22 cellular contexts compared by ENCODE assay signal in genomic region chr15:42845581-42845980, GRCh38.
DNase-seq lines count a peak whose midpoint lies in the region; ATAC-seq, FAIRE-seq and TF ChIP-seq lines count a peak whose summit lies in the region.
"Had no signal": no experiment of that assay in that cellular context is flagged by ENCODE, and none has a peak within 500 bp of the region (broad histone marks: within the 10 kb centered on the region; RNA-seq: fewer than 3 reads in every experiment).

No MANE protein-coding gene starts in this region.

- no peaks in the 10 kb centered on the region for H3F3A ChIP-seq in MM.1S (ENCODE audit: insufficient read depth, low read length)

- H3K79me2 ChIP-seq in MM.1S (ENCODE audit: low read length), result no peaks in the 10 kb centered on the region

- WGBS in A549 (ENCODE audit: missing lambda C conversion rate), result 82% methylated on average over 3 of the region's 5 CpGs

- ATAC-seq in A549, result peak; percentile 76 to 80; a peak in 5 of 6 replicates
- ATAC-seq in RWPE2 (ENCODE audit: low read depth), result peak; percentile 100
- ATAC-seq: CD8-positive, alpha-beta T cell had no signal

- TF ChIP-seq CTCF in A549 (IDR thresholded peaks at IDR 0.05) (no peak), RWPE2 (IDR thresholded peaks at IDR 0.05; ENCODE audit: poor library complexity, severe bottlenecking) (no peak), foreskin fibroblast (IDR thresholded peaks at IDR 0.05; ENCODE audit: low read depth, low read length) (no peak), MM.1S (IDR thresholded peaks at IDR 0.05; ENCODE audit: low read length) (no peak), tibial artery (IDR thresholded peaks at IDR 0.05) (no peak), GM10248 (IDR thresholded peaks at IDR 0.05; ENCODE audit: control extremely low read depth, extremely low read depth, low read depth, missing control alignments) (no peak)

- H4K20me1 ChIP-seq in MM.1S (ENCODE audit: insufficient read depth, low read length), result no peaks in the 10 kb centered on the region
- H4K20me1 ChIP-seq: BLaER1 had no signal

- H3K36me3 ChIP-seq in RWPE2 (ENCODE audit: low read depth) (peaks cover 10% of the 10 kb centered on the region), MM.1S (replicated peaks; ENCODE audit: insufficient read depth, low read length) (no peaks in the 10 kb centered on the region), tibial artery (peaks cover 14 to 20% (median 14%) of the 10 kb centered on the region in 3 donors)

- peaks cover 5% of the 10 kb centered on the region; the same call in 2 of the 3 replicates for H3K4me1 ChIP-seq in A549
- H3K4me1 ChIP-seq in RWPE2 (ENCODE audit: insufficient read depth, poor library complexity, severe bottlenecking), result peaks cover 24% of the 10 kb centered on the region
- H3K4me1 ChIP-seq in MM.1S (ENCODE audit: low read length), result no peaks in the 10 kb centered on the region
- no peaks in the 10 kb centered on the region for H3K4me1 ChIP-seq in tibial artery
- H3K4me1 ChIP-seq: BLaER1 had no signal

- no peaks in the 10 kb centered on the region for H3K9me2 ChIP-seq in MM.1S (replicated peaks; ENCODE audit: insufficient read depth, low read length)

- H3K9ac ChIP-seq in MM.1S (ENCODE audit: low read length), result no peak overlapping the region
- H3K9ac ChIP-seq: BLaER1 had no signal

- peak in 1 of 2 experiments; percentile 41 for DNase-seq in A549 (ENCODE audit: low read depth in 1 of 2, low spot score in 1 of 2)
- no peak for DNase-seq in H54 (ENCODE audit: insufficient read length, low spot score)
- no peak for DNase-seq in RWPE2 (ENCODE audit: low spot score)
- peak; percentile 31 to 52 for DNase-seq in foreskin fibroblast
- DNase-seq in urothelium cell line (ENCODE audit: low spot score), result no peak
- DNase-seq in MM.1S, result no peak
- no peak for DNase-seq in tibial artery
- DNase-seq in GM10248 (ENCODE audit: extremely low spot score), result no peak
- DNase-seq: CD8-positive, alpha-beta T cell; DMS79 treated with DMSO at 0.1 percent for 48 hours; GF-D8; H7; KBM-7; NCI-H1048; NCI-H1436 treated with DMSO at 0.1 percent for 48 hours; NCI-H2029 treated with DMSO at 0.1 percent for 48 hours; NCI-H510A; NCI-H774; Right ventricle myocardium superior had no signal

- TF ChIP-seq RAD21 in A549 (conservative IDR thresholded peaks at IDR 0.05 in 1 of 2, IDR thresholded peaks at IDR 0.05 in 1 of 2), result no peak

- H2AFZ ChIP-seq in MM.1S (ENCODE audit: low read length), result no peak overlapping the region
- H2AFZ ChIP-seq: PC-9 had no signal

- CTCF ChIA-PET in A549 (lab: Yijun Ruan, JAX), result interaction anchor here (0.9 kb wide), 1 partner anchor 23 kb away, joined by 4 read pairs; no protein-coding TSS in a partner anchor
- CTCF ChIA-PET in GM10248 (lab: Yijun Ruan, JAX), result no interaction called here

- H3K27ac ChIP-seq in A549 (no peak overlapping the region), RWPE2 (ENCODE audit: poor library complexity, severe bottlenecking) (peak overlapping the region; percentile 57), MM.1S (ENCODE audit: low read length) (no peak overlapping the region), tibial artery (no peak overlapping the region)
- H3K27ac ChIP-seq: BLaER1, PC-9 had no signal

- intact Hi-C loops in tibial artery (cut with DNase I; ENCODE audit: low total_unique reads), result no loop called here

- POLR2A ChIA-PET in A549 (lab: Yijun Ruan, JAX), result no interaction called here
- POLR2A ChIA-PET in GM10248 (lab: Yijun Ruan, JAX), result no interaction called here

- no peak for TF ChIP-seq POLR2A in A549 (IDR thresholded peaks at IDR 0.05; ENCODE audit: low read length)
- no peak for TF ChIP-seq POLR2A in H54 (IDR thresholded peaks at IDR 0.05; ENCODE audit: low read depth, low read length)

- H3K4me2 ChIP-seq in A549 (no peak overlapping the region), MM.1S (ENCODE audit: low read depth, low read length) (no peak overlapping the region)
- H3K4me2 ChIP-seq: BLaER1, PC-9 had no signal

- H3K4me3 ChIP-seq in A549 (no peak overlapping the region), RWPE2 (ENCODE audit: severe bottlenecking) (no peak overlapping the region), foreskin fibroblast (ENCODE audit: low read depth in 1 of 2, low read length in 2 of 2) (no peak overlapping the region), MM.1S (ENCODE audit: low read length) (no peak overlapping the region), tibial artery (no peak overlapping the region)
- H3K4me3 ChIP-seq: BLaER1, PC-9 had no signal

- H3K9me3 ChIP-seq in A549 (peaks cover 6% of the 10 kb centered on the region; the same call in 1 of the 3 replicates), RWPE2 (ENCODE audit: severe bottlenecking) (no peaks in the 10 kb centered on the region), MM.1S (replicated peaks; ENCODE audit: insufficient read depth, low read length) (no peaks in the 10 kb centered on the region), tibial artery (no peaks in the 10 kb centered on the region)

- TF ChIP-seq EP300 in A549 (IDR thresholded peaks at IDR 0.05), result no peak

- H3K27me3 ChIP-seq in RWPE2 (ENCODE audit: insufficient read depth, poor library complexity, severe bottlenecking) (no peaks in the 10 kb centered on the region), MM.1S (replicated peaks; ENCODE audit: insufficient read depth, low read length) (no peaks in the 10 kb centered on the region), tibial artery (no peaks in the 10 kb centered on the region)
- H3K27me3 ChIP-seq: BLaER1 had no signal

- no peak for FAIRE-seq in A549 (lab: Jason Lieb, UNC)
- peak; percentile 70 for FAIRE-seq in H54 (lab: Jason Lieb, UNC)
- no peak for FAIRE-seq in urothelium cell line (lab: Jason Lieb, UNC)
- FAIRE-seq: GM12892 had no signal

TF ChIP-seq in A549, 52 proteins besides CTCF, POLR2A, EP300 and RAD21:
- TF ChIP-seq HDAC2 (IDR thresholded peaks at IDR 0.05), result no peak
- TF ChIP-seq RFX5 (IDR thresholded peaks at IDR 0.05), result no peak
- TF ChIP-seq NFE2L2 (conservative IDR thresholded peaks at IDR 0.05; ENCODE audit: low read length), result no peak
- no peak for TF ChIP-seq SMC3 (IDR thresholded peaks at IDR 0.05)
- TF ChIP-seq RARB (CRISPR knock-in tag; IDR thresholded peaks at IDR 0.05), result no peak
- no peak for TF ChIP-seq PHF8 (IDR thresholded peaks at IDR 0.05; ENCODE audit: borderline replicate concordance, low read depth)
- TF ChIP-seq KDM5A (IDR thresholded peaks at IDR 0.05), result no peak
- TF ChIP-seq, protein P1, sequence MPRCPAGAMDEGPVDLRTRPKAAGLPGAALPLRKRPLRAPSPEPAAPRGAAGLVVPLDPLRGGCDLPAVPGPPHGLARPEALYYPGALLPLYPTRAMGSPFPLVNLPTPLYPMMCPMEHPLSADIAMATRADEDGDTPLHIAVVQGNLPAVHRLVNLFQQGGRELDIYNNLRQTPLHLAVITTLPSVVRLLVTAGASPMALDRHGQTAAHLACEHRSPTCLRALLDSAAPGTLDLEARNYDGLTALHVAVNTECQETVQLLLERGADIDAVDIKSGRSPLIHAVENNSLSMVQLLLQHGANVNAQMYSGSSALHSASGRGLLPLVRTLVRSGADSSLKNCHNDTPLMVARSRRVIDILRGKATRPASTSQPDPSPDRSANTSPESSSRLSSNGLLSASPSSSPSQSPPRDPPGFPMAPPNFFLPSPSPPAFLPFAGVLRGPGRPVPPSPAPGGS (IDR thresholded peaks at IDR 0.05), result no peak

Comparison
In these comparisons a context has a peak if more than half of its experiments do, and no peak if none do; other contexts are left out.
1. DNase-seq: peak in foreskin fibroblast (2 of 2); none in H54 (single experiment), RWPE2 (single experiment), urothelium cell line (single experiment), MM.1S (single experiment), tibial artery (0 of 2) and GM10248 (single experiment).